13 cellular contexts compared by ENCODE assay signal in genomic region chr1:245986404-245987221, GRCh38.
DNase-seq lines count a peak whose midpoint lies in the region; ATAC-seq, FAIRE-seq and TF ChIP-seq lines count a peak whose summit lies in the region.
"Had no signal": no experiment of that assay in that cellular context is flagged by ENCODE, and none has a peak within 500 bp of the region (broad histone marks: within the 10 kb centered on the region; RNA-seq: fewer than 3 reads in every experiment).

No MANE protein-coding gene starts in this region.

- peak; percentile 51 for FAIRE-seq in endometrium (lab: Jason Lieb, UNC)
- FAIRE-seq: kidney had no signal

- DNase-seq in GM03348 (ENCODE audit: low spot score) (peak; percentile 72), osteoblast (ENCODE audit: insufficient read length, low spot score, missing footprints) (peak; percentile 69), AML-193 (lab: John Stamatoyannopoulos, UW) (no peak), caudate nucleus (lab: John Stamatoyannopoulos, UW) (no peak)
- DNase-seq: activated CD4-positive, alpha-beta T cell treated with anti-CD3 and anti-CD28 coated beads, Interleukin-2, amount 50 U/mL, for 48 hours; cerebellar nuclear complex; kidney; sigmoid colon; stimulated activated naive CD8-positive, alpha-beta T cell treated with anti-CD3 and anti-CD28 coated beads, Interleukin-15, Interleukin-2, amounts not matched to agents 100 U/mL and 50 U/mL, for 24 hours had no signal

- H3K9me3 ChIP-seq in osteoblast (ENCODE audit: low read depth, low read length): no peaks in the 10 kb centered on the region
- H3K9me3 ChIP-seq: sigmoid colon had no signal

- no peaks in the 10 kb centered on the region for H3K36me3 ChIP-seq in osteoblast (ENCODE audit: insufficient read depth, low read length)
- H3K36me3 ChIP-seq: sigmoid colon had no signal

- H2AFZ ChIP-seq in osteoblast (ENCODE audit: low read length): no peak overlapping the region

- H3K27me3 ChIP-seq in osteoblast (ENCODE audit: insufficient read depth, low read length): no peaks in the 10 kb centered on the region
- H3K27me3 ChIP-seq: sigmoid colon had no signal

- peaks cover 5% of the 10 kb centered on the region for H4K20me1 ChIP-seq in osteoblast (ENCODE audit: insufficient read depth, low read length)

- H3K4me2 ChIP-seq in osteoblast (ENCODE audit: insufficient read depth, low read length): peak overlapping the region; percentile 75

- H3K27ac ChIP-seq in osteoblast (ENCODE audit: low read depth, low read length): peak overlapping the region; percentile 72
- H3K27ac ChIP-seq in caudate nucleus (ENCODE audit: low read depth, low read length): no peak overlapping the region
- H3K27ac ChIP-seq: sigmoid colon had no signal

- peaks cover 22% of the 10 kb centered on the region for H3K4me1 ChIP-seq in osteoblast (ENCODE audit: insufficient read depth, low read length)

- peak overlapping the region; percentile 45 for H3K4me3 ChIP-seq in osteoblast (ENCODE audit: insufficient read depth, low read length)
- H3K4me3 ChIP-seq: sigmoid colon had no signal

- no peak for ATAC-seq in GM21528 (IDR thresholded peaks at IDR 0.05; ENCODE audit: low FRiP score, unreplicated experiment)
- no peak for ATAC-seq in GM19463 (IDR thresholded peaks at IDR 0.05; ENCODE audit: unreplicated experiment)
- ATAC-seq: stimulated activated naive CD8-positive, alpha-beta T cell treated with anti-CD3 and anti-CD28 coated beads, Interleukin-15, Interleukin-2, amounts not matched to agents 100 U/mL and 50 U/mL, for 24 hours had no signal

- H3K79me2 ChIP-seq in osteoblast (ENCODE audit: insufficient read depth, low read length): no peaks in the 10 kb centered on the region

- TF ChIP-seq CTCF in osteoblast (IDR thresholded peaks at IDR 0.05; ENCODE audit: extremely low read depth, low read depth, low read length): no peak

TF ChIP-seq in PFSK-1, 5 proteins besides CTCF, POLR2A, EP300 and RAD21:
- TF ChIP-seq TAF1 (IDR thresholded peaks at IDR 0.05; ENCODE audit: borderline replicate concordance, insufficient read depth, low read length) (no peak), REST (IDR thresholded peaks at IDR 0.05; ENCODE audit: insufficient read depth in 1 of 2, low read depth in 2 of 2, low read length in 2 of 2) (no peak), SIN3A (IDR thresholded peaks at IDR 0.05; ENCODE audit: borderline replicate concordance, insufficient read depth, low read length) (0 out of 2 replicates have a peak, but pooled peaks have one; percentile 76)

Comparison
In these comparisons a context has a peak if more than half of its experiments do, and no peak if none do; other contexts are left out.
1. DNase-seq: peak in GM03348 (single experiment) and osteoblast (single experiment); none in AML-193 (0 of 2) and caudate nucleus (0 of 61).